1 cellular context compared by ENCODE assay signal in genomic region chr20:48453477-48454093, GRCh38.
TF ChIP-seq lines count a peak whose summit lies in the region.

No MANE protein-coding gene starts in this region.

TF ChIP-seq in SK-N-SH treated with all-trans-retinoic acid at 6 μM for 48 hours, 23 proteins besides CTCF, POLR2A, EP300 and RAD21 (continued from another document):
- no peak for TF ChIP-seq TSHZ2 (CRISPR knock-in tag; IDR thresholded peaks at IDR 0.05)
- no peak for TF ChIP-seq TOX (CRISPR knock-in tag; IDR thresholded peaks at IDR 0.05; ENCODE audit: borderline replicate concordance)
- TF ChIP-seq SNAI2 (CRISPR knock-in tag; IDR thresholded peaks at IDR 0.05), result no peak
- no peak for TF ChIP-seq ISL1 (CRISPR knock-in tag; IDR thresholded peaks at IDR 0.05)
- TF ChIP-seq TCF4 (CRISPR knock-in tag; IDR thresholded peaks at IDR 0.05; ENCODE audit: borderline replicate concordance), result no peak
- no peak for TF ChIP-seq BACH2 (CRISPR knock-in tag; IDR thresholded peaks at IDR 0.05; ENCODE audit: borderline replicate concordance)
- TF ChIP-seq ZNF8 (CRISPR knock-in tag; IDR thresholded peaks at IDR 0.05), result no peak
- TF ChIP-seq ZNF565 (CRISPR knock-in tag; conservative IDR thresholded peaks at IDR 0.05; ENCODE audit: low read depth), result no peak
- no peak for TF ChIP-seq RARB (CRISPR knock-in tag; IDR thresholded peaks at IDR 0.05)
- TF ChIP-seq ESRRG (CRISPR knock-in tag; IDR thresholded peaks at IDR 0.05), result no peak
- TF ChIP-seq, protein P1, sequence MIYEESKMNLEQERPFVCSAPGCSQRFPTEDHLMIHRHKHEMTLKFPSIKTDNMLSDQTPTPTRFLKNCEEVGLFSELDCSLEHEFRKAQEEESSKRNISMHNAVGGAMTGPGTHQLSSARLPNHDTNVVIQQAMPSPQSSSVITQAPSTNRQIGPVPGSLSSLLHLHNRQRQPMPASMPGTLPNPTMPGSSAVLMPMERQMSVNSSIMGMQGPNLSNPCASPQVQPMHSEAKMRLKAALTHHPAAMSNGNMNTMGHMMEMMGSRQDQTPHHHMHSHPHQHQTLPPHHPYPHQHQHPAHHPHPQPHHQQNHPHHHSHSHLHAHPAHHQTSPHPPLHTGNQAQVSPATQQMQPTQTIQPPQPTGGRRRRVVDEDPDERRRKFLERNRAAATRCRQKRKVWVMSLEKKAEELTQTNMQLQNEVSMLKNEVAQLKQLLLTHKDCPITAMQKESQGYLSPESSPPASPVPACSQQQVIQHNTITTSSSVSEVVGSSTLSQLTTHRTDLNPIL (CRISPR knock-in tag; IDR thresholded peaks at IDR 0.05; ENCODE audit: low read depth), result no peak
- TF ChIP-seq ZC3H10 (CRISPR knock-in tag; IDR thresholded peaks at IDR 0.05), result no peak
- TF ChIP-seq, protein P2, sequence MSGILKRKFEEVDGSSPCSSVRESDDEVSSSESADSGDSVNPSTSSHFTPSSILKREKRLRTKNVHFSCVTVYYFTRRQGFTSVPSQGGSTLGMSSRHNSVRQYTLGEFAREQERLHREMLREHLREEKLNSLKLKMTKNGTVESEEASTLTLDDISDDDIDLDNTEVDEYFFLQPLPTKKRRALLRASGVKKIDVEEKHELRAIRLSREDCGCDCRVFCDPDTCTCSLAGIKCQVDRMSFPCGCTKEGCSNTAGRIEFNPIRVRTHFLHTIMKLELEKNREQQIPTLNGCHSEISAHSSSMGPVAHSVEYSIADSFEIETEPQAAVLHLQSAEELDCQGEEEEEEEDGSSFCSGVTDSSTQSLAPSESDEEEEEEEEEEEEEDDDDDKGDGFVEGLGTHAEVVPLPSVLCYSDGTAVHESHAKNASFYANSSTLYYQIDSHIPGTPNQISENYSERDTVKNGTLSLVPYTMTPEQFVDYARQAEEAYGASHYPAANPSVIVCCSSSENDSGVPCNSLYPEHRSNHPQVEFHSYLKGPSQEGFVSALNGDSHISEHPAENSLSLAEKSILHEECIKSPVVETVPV (CRISPR knock-in tag; IDR thresholded peaks at IDR 0.05), result no peak
